ENCODE assay signal across 1 cellular context in genomic region chr6:134173007-134173690, GRCh38.
TF ChIP-seq lines count a peak whose summit lies in the region.

No MANE protein-coding gene starts in this region.

TF ChIP-seq in IMR-90, 13 proteins besides CTCF, POLR2A, EP300 and RAD21 (continued from another document):
- TF ChIP-seq RCOR1 (IDR thresholded peaks at IDR 0.05; ENCODE audit: insufficient replicate concordance, low read length) (no peak), ELK1 (IDR thresholded peaks at IDR 0.05; ENCODE audit: borderline replicate concordance, low read depth, low read length) (no peak), CHD1 (IDR thresholded peaks at IDR 0.05; ENCODE audit: low read depth, low read length) (no peak; the same call in 1 of the 2 replicates)
